7 cellular contexts compared by ENCODE assay signal in the genomic region with DNA sequence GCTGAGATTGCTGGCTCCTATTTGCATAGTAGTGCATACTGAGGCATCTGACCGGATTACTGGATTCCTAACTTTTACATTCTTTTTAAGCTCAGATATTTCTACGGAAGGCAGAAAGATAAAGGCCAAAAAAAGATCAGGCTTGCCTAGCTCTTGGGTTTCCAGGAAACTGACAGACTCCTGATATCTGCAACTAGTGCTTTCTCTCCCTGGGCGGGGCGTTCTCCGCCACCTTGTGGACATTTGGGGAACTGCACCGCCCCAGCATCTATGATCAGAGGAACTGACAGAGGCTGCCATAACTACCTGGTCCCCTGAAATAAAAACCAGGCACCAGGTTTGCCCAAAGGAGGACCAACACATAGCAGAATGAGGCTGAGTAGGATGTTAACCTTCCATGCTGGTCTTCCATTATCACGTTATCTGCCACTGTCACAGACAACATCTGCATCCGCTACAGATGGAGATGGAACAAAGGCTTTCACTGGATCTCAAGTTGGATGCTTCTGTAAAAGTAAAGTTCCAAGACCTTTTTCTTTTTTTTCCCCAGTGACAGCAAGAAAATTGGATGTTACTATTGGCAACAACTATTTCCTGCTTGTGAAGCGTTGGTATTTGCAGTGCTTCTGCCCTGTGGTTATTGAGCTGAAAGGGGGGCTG. TPM values are rescaled to one million over a fixed set of nuclear protein-coding genes. Genes with fewer than 3 reads are reported as not detected.
DNase-seq lines count a peak whose midpoint lies in the region; ATAC-seq and TF ChIP-seq lines count a peak whose summit lies in the region.

No MANE protein-coding gene starts in this region.

- intact Hi-C loops in left ventricle myocardium inferior (cut with micrococcal nuclease) = loop anchor here (5.0 kb wide), 1 partner anchor 126 kb away; no protein-coding TSS in a partner anchor
- intact Hi-C loops in sigmoid colon (cut with DNase I) = loop anchor here (1.0 to 5.0 kb wide), 2 partner anchors 36 to 128 kb away; no protein-coding TSS in a partner anchor

- peaks cover 2% of the 10 kb centered on the region for H3K36me3 Mint-ChIP-seq in activated naive CD8-positive, alpha-beta T cell treated with anti-CD3 and anti-CD28 coated beads, Interleukin-2, amount 10 ng/mL, durations not matched to agents 7 days and 5 days

- DNase-seq in GM10248 (ENCODE audit: extremely low spot score) = peak; percentile 70
- peak; percentile 76 for DNase-seq in KBM-7
- DNase-seq in T follicular helper cell (ENCODE audit: low read depth) = peak; percentile 45
- DNase-seq in activated naive CD8-positive, alpha-beta T cell treated with anti-CD3 and anti-CD28 coated beads, Interleukin-2, amount 10 ng/mL, durations not matched to agents 7 days and 5 days = peak; percentile 91
- peak; percentile 76 for DNase-seq in left ventricle myocardium inferior
- DNase-seq in sigmoid colon = peak; percentile 89

- H3K27me3 ChIP-seq in left ventricle myocardium inferior (ENCODE audit: low read depth) = no peaks in the 10 kb centered on the region
- H3K27me3 ChIP-seq in sigmoid colon = no peaks in the 10 kb centered on the region

- H3K4me3 ChIP-seq in left ventricle myocardium inferior (peak overlapping the region; percentile 6), sigmoid colon (no peak overlapping the region)

- no peak for TF ChIP-seq POLR2A in sigmoid colon (IDR thresholded peaks at IDR 0.05)

- H3K36me3 ChIP-seq in left ventricle myocardium inferior (no peaks in the 10 kb centered on the region), sigmoid colon (peaks cover 0 to 10% (median 2%) of the 10 kb centered on the region in 4 donors)

- H3K9me3 Mint-ChIP-seq in activated naive CD8-positive, alpha-beta T cell treated with anti-CD3 and anti-CD28 coated beads, Interleukin-2, amount 10 ng/mL, durations not matched to agents 7 days and 5 days = no peaks in the 10 kb centered on the region

- WGBS in sigmoid colon, 2 donors = 28 to 32% methylated on average over 9 of the region's 9 CpGs

- CTCF ChIA-PET in GM10248 (lab: Yijun Ruan, JAX) = interaction anchor here (0.7 to 11.1 kb wide), 55 partner anchors 9 to 183 kb away, joined by 3 to 186 read pairs (median 5); partner anchors contain the start of gene NT5E

- no peaks in the 10 kb centered on the region for H3K4me1 ChIP-seq in left ventricle myocardium inferior
- H3K4me1 ChIP-seq in sigmoid colon = peaks cover 0 to 11% (median 4%) of the 10 kb centered on the region in 4 donors

- in situ Hi-C loops in KBM-7 (cut with MboI; ENCODE audit: low pct_unique_long_range_greater_than_20kb, low sequenced_read_pairs) = no loop called here

- POLR2A ChIA-PET in GM10248 (lab: Yijun Ruan, JAX) = no interaction called here
- POLR2A ChIA-PET in activated naive CD8-positive, alpha-beta T cell treated with anti-CD3 and anti-CD28 coated beads, Interleukin-2, amount 10 ng/mL, durations not matched to agents 7 days and 5 days (lab: Charles Lee) = interaction anchor here (0.6 to 1.8 kb wide), 6 partner anchors 24 to 195 kb away, joined by 3 to 10 read pairs (median 4); partner anchors contain the start of gene NT5E

- peaks cover 15% of the 10 kb centered on the region for H3K4me1 Mint-ChIP-seq in activated naive CD8-positive, alpha-beta T cell treated with anti-CD3 and anti-CD28 coated beads, Interleukin-2, amount 10 ng/mL, durations not matched to agents 7 days and 5 days

- TF ChIP-seq EP300 in sigmoid colon (IDR thresholded peaks at IDR 0.05) = no peak

- peak overlapping the region; percentile 37 for H3K27ac ChIP-seq in left ventricle myocardium inferior (replicated peaks)
- H3K27ac ChIP-seq in sigmoid colon = peak overlapping the region in 3 of 4 donors; percentile 19 to 68 (median 66)

- peak overlapping the region; percentile 4 for H3K27ac Mint-ChIP-seq in activated naive CD8-positive, alpha-beta T cell treated with anti-CD3 and anti-CD28 coated beads, Interleukin-2, amount 10 ng/mL, durations not matched to agents 7 days and 5 days

- ATAC-seq in GM21723 (IDR thresholded peaks at IDR 0.05; ENCODE audit: unreplicated experiment) = peak; percentile 94
- peak; percentile 91 for ATAC-seq in activated naive CD8-positive, alpha-beta T cell treated with anti-CD3 and anti-CD28 coated beads, Interleukin-2, amount 10 ng/mL, durations not matched to agents 7 days and 5 days (ENCODE audit: low read depth)

- H3K9me3 ChIP-seq in left ventricle myocardium inferior (replicated peaks) (no peaks in the 10 kb centered on the region), sigmoid colon (no peaks in the 10 kb centered on the region)

- H3K4me3 Mint-ChIP-seq in activated naive CD8-positive, alpha-beta T cell treated with anti-CD3 and anti-CD28 coated beads, Interleukin-2, amount 10 ng/mL, durations not matched to agents 7 days and 5 days = no peak overlapping the region

- TF ChIP-seq CTCF in GM10248 (IDR thresholded peaks at IDR 0.05; ENCODE audit: control extremely low read depth, extremely low read depth, low read depth, missing control alignments) (peak; percentile 99), left ventricle myocardium inferior (IDR thresholded peaks at IDR 0.05; ENCODE audit: borderline replicate concordance) (peak; percentile 100), sigmoid colon (IDR thresholded peaks at IDR 0.05) (peak; percentile 83 to 100 (median 98))

- H3K27me3 Mint-ChIP-seq in activated naive CD8-positive, alpha-beta T cell treated with anti-CD3 and anti-CD28 coated beads, Interleukin-2, amount 10 ng/mL, durations not matched to agents 7 days and 5 days = no peaks in the 10 kb centered on the region

RNA-seq across cellular contexts. Expression of gene NT5E, which starts 33.3 kb away (rescaled TPM):
- 10 to 100 TPM; 26.8 to 30.7 TPM for total RNA-seq in activated naive CD8-positive, alpha-beta T cell treated with anti-CD3 and anti-CD28 coated beads, Interleukin-2, amount 10 ng/mL, durations not matched to agents 7 days and 5 days
- total RNA-seq in left ventricle myocardium inferior (4.3 TPM), sigmoid colon (10 to 100 TPM; 21.7 to 70.3 (median 33.1) TPM)
- 10 to 100 TPM in 2 of 3 donors, 1 to 10 TPM in 1; 4.6 to 19.2 (median 12.7) TPM for polyA plus RNA-seq in sigmoid colon
